In genomic region chr4:22217480-22217879, GRCh38 we compare ENCODE assay signal across 25 cellular contexts.
DNase-seq lines count a peak whose midpoint lies in the region; ATAC-seq, FAIRE-seq and TF ChIP-seq lines count a peak whose summit lies in the region.
"Had no signal": no experiment of that assay in that cellular context is flagged by ENCODE, and none has a peak within 500 bp of the region (broad histone marks: within the 10 kb centered on the region; RNA-seq: fewer than 3 reads in every experiment).

No MANE protein-coding gene starts in this region.

- H3K9me3 Mint-ChIP-seq in activated T-cell treated with anti-CD3 and anti-CD28 coated beads, Interleukin-2, amount 50 U/mL, for 24 hours, result no peaks in the 10 kb centered on the region
- H3K9me3 Mint-ChIP-seq: H9 had no signal

- no peaks in the 10 kb centered on the region for H3K36me3 Mint-ChIP-seq in activated T-cell treated with anti-CD3 and anti-CD28 coated beads, Interleukin-2, amount 50 U/mL, for 24 hours (ENCODE audit: low read depth)
- H3K36me3 Mint-ChIP-seq: CD4-positive, CD25-positive, alpha-beta regulatory T cell had no signal

- no peak overlapping the region for H2AFZ ChIP-seq in PC-3 (ENCODE audit: low read length)
- H2AFZ ChIP-seq: GM23248 had no signal

- no peaks in the 10 kb centered on the region for H3K9me2 ChIP-seq in PC-3 (replicated peaks; ENCODE audit: low read length)

- no peaks in the 10 kb centered on the region for H3K4me1 ChIP-seq in PC-3 (ENCODE audit: insufficient read depth, low read length)
- H3K4me1 ChIP-seq in small intestine (ENCODE audit: control insufficient read depth in 2 of 2, insufficient read depth in 1 of 2, low read depth in 1 of 2, low read length in 1 of 2), result no peaks in the 10 kb centered on the region
- H3K4me1 ChIP-seq: BLaER1 had no signal

- intact Hi-C loops in PC-3 (cut with micrococcal nuclease) (no loop called here), left colon (cut with DNase I, micrococcal nuclease) (no loop called here), posterior vena cava (cut with DNase I) (no loop called here)

- H3K4me3 Mint-ChIP-seq in activated T-cell treated with anti-CD3 and anti-CD28 coated beads, Interleukin-2, amount 50 U/mL, for 24 hours, result no peak overlapping the region
- H3K4me3 Mint-ChIP-seq: B cell; CD4-positive, CD25-positive, alpha-beta regulatory T cell; H9 had no signal

- no peak overlapping the region for H3K27ac Mint-ChIP-seq in activated T-cell treated with anti-CD3 and anti-CD28 coated beads, Interleukin-2, amount 50 U/mL, for 24 hours
- H3K27ac Mint-ChIP-seq: B cell; CD4-positive, CD25-positive, alpha-beta regulatory T cell; H9 had no signal

- BruUV-seq in PC-3 (replicated peaks; lab: Mats Ljungman, UMichigan), result no TSS peak

- H3K27me3 Mint-ChIP-seq in activated T-cell treated with anti-CD3 and anti-CD28 coated beads, Interleukin-2, amount 50 U/mL, for 24 hours, result no peaks in the 10 kb centered on the region
- H3K27me3 Mint-ChIP-seq: B cell; CD4-positive, CD25-positive, alpha-beta regulatory T cell had no signal

- POLR2A ChIA-PET in PC-3 (lab: Charles Lee; ENCODE audit: unreplicated experiment), result no interaction called here

- H3K9me3 ChIP-seq in PC-3 (ENCODE audit: low read length) (no peaks in the 10 kb centered on the region), small intestine (ENCODE audit: control insufficient read depth, low read depth) (no peaks in the 10 kb centered on the region)
- H3K9me3 ChIP-seq: BLaER1 had no signal

- H3K4me2 ChIP-seq in PC-3 (ENCODE audit: low read length), result no peak overlapping the region
- H3K4me2 ChIP-seq: BLaER1 had no signal

- no peak for TF ChIP-seq CTCF in PC-3 (conservative IDR thresholded peaks at IDR 0.05; ENCODE audit: low read depth, low read length)

- ATAC-seq in PC-3 (no peak), left colon (peak; percentile 71)
- ATAC-seq: GM12878, HCT116 had no signal

- no peak overlapping the region for H3K27ac ChIP-seq in PC-3 (ENCODE audit: low read length)
- H3K27ac ChIP-seq in small intestine (ENCODE audit: low read depth in 1 of 2, low read length in 1 of 2), result no peak overlapping the region
- H3K27ac ChIP-seq: 22Rv1, BLaER1, C4-2B, GM23248 had no signal

- DNase-seq in HT-29 (ENCODE audit: low spot score) (peak; percentile 46), PC-3 (peak; percentile 3), left colon (no peak), small intestine (peak; percentile 18), posterior vena cava (ENCODE audit: low spot score) (no peak)
- DNase-seq in central memory CD4-positive, alpha-beta T cell, result no peak
- no peak for DNase-seq in activated T-cell treated with anti-CD3 and anti-CD28 coated beads, Interleukin-2, amount 50 U/mL, for 24 hours
- DNase-seq: Calu3; CD4-positive, CD25-positive, alpha-beta regulatory T cell; COR-L47; DMS153; DMS79; EL; GDM1; GM23248; H9 had no signal

- H3K9ac ChIP-seq in PC-3 (ENCODE audit: low read length), result no peak overlapping the region
- H3K9ac ChIP-seq: BLaER1, GM23248 had no signal

- CTCF ChIA-PET in PC-3 (lab: Charles Lee), result no interaction called here

- no peak overlapping the region for H3K4me3 ChIP-seq in PC-3 (ENCODE audit: low read length)
- no peak overlapping the region for H3K4me3 ChIP-seq in small intestine (ENCODE audit: low read depth in 1 of 2, low read length in 2 of 2)
- H3K4me3 ChIP-seq: BLaER1, GM12878, GM23248 had no signal

- WGBS in small intestine, 3 donors, result 20 to 61% (median 43%) methylated on average over 5 of the region's 5 CpGs

- no peaks in the 10 kb centered on the region for H3K79me2 ChIP-seq in PC-3 (ENCODE audit: low read length)

- H3K36me3 ChIP-seq in PC-3 (ENCODE audit: low read depth, low read length) (no peaks in the 10 kb centered on the region), small intestine (ENCODE audit: control insufficient read depth in 2 of 2, insufficient read depth in 2 of 2, low read length in 2 of 2) (no peaks in the 10 kb centered on the region)
- H3K36me3 ChIP-seq: BLaER1 had no signal

- H3K27me3 ChIP-seq in PC-3 (ENCODE audit: low read length), result no peaks in the 10 kb centered on the region
- H3K27me3 ChIP-seq in small intestine (ENCODE audit: control insufficient read depth in 2 of 2, insufficient read depth in 2 of 2, low read length in 2 of 2), result no peaks in the 10 kb centered on the region
- H3K27me3 ChIP-seq: BLaER1 had no signal

- FAIRE-seq in small intestine (lab: Jason Lieb, UNC), result no peak
- FAIRE-seq: A204.1, GM12878, GM19239, H1 had no signal

- no peaks in the 10 kb centered on the region for H4K20me1 ChIP-seq in PC-3 (ENCODE audit: low read length)
- H4K20me1 ChIP-seq: BLaER1 had no signal

- H3K4me1 Mint-ChIP-seq in activated T-cell treated with anti-CD3 and anti-CD28 coated beads, Interleukin-2, amount 50 U/mL, for 24 hours (ENCODE audit: low read depth), result no peaks in the 10 kb centered on the region
- H3K4me1 Mint-ChIP-seq: B cell; CD4-positive, CD25-positive, alpha-beta regulatory T cell; H9 had no signal

- H3F3A ChIP-seq in PC-3 (ENCODE audit: low read length, unreplicated experiment), result no peaks in the 10 kb centered on the region

Comparison
In these comparisons a context has a peak if more than half of its experiments do, and no peak if none do; other contexts are left out.
1. DNase-seq: peak in HT-29 (single experiment), PC-3 (single experiment) and small intestine (single experiment); none in left colon (0 of 2), central memory CD4-positive, alpha-beta T cell (single experiment), posterior vena cava (single experiment) and activated T-cell treated with anti-CD3 and anti-CD28 coated beads, Interleukin-2, amount 50 U/mL, for 24 hours (single experiment).